ENCODE assay signal across 29 cellular contexts in the genomic region with DNA sequence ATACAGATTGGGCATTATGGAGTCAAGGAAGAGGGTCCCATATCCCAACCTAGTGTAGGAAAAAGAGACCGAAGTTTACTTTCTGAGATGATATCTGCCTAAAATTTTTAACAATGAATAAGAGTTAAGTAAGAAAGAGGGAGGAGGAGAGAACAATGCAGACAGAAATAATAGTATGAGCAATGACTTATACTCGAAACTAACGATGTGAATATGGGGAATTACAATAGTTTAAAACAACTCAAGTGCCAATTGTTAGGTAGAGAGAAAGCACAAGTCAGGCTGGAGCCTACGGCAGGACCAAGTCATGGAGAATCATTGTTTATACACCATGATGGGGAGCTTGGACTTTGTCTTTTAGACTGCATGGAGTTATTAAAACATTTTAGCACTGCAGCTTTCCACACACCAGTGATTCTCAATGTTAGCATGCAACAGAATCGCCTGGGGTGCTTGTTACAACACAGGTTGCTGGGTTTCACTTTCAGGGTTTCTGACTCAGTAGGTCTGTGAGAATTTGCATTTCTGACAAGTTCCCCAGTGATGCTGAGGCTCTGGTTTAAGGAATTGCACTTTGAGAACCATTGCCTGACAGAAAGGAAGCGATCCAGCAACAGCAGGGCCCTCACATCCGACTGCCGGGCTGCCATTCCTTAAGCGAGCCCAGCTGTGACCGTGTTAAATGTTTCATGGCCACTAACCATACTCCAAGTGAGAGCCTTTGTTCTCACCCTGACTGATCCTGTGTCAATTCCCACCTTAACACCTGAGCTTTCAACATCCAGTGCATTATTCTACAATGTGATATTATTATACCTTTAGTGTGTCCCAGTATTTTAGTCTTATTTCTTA.
DNase-seq lines count a peak whose midpoint lies in the region; ATAC-seq, FAIRE-seq and TF ChIP-seq lines count a peak whose summit lies in the region.
"Had no signal": no experiment of that assay in that cellular context is flagged by ENCODE, and none has a peak within 500 bp of the region (broad histone marks: within the 10 kb centered on the region; RNA-seq: fewer than 3 reads in every experiment).

No MANE protein-coding gene starts in this region.

- no peak overlapping the region for H2AK5ac ChIP-seq in trophoblast cell (ENCODE audit: low read length)

- FAIRE-seq in GM12878 (lab: Jason Lieb, UNC) (no peak), pancreas (lab: Jason Lieb, UNC) (no peak)

- no peak overlapping the region for H3K23ac ChIP-seq in trophoblast cell (ENCODE audit: low read length)

- no TSS peak for BruUV-seq in GM12878 (replicated peaks; lab: Mats Ljungman, UMichigan)

- H3K79me2 ChIP-seq in GM12878 (ENCODE audit: control insufficient read depth, insufficient read depth, low read length), result no peaks in the 10 kb centered on the region
- H3K79me2 ChIP-seq in trophoblast cell (ENCODE audit: control insufficient read depth, insufficient read depth, low read length, poor library complexity), result no peaks in the 10 kb centered on the region

- H3K4me3 ChIP-seq in GM12878 (no peak overlapping the region), trophoblast cell (ENCODE audit: low read depth, low read length) (no peak overlapping the region), pancreas (no peak overlapping the region)
- H3K4me3 ChIP-seq: ascending aorta, coronary artery, heart left ventricle, sigmoid colon, SK-N-MC, suprapubic skin had no signal

- POLR2A ChIA-PET in GM12878 (lab: Charles Lee), result no interaction called here

- no peak overlapping the region for H4K8ac ChIP-seq in trophoblast cell (ENCODE audit: low read depth, low read length)

- H3K4me1 ChIP-seq in GM12878 (ENCODE audit: control insufficient read depth, insufficient read depth, low read length) (no peaks in the 10 kb centered on the region; the same call in 1 of the 2 replicates), trophoblast cell (ENCODE audit: control insufficient read depth in 1 of 2, insufficient read depth in 2 of 2, low read length in 2 of 2) (no peaks in the 10 kb centered on the region), pancreas (no peaks in the 10 kb centered on the region)
- H3K4me1 ChIP-seq: ascending aorta, heart left ventricle, sigmoid colon, suprapubic skin had no signal

- H3K9ac ChIP-seq in GM12878 (ENCODE audit: control insufficient read depth, insufficient read depth, low read length) (no peak overlapping the region), trophoblast cell (ENCODE audit: low read length) (no peak overlapping the region)

- no peaks in the 10 kb centered on the region for H3K9me3 ChIP-seq in GM12878 (replicated peaks; ENCODE audit: control insufficient read depth, insufficient read depth, low read length)
- no peaks in the 10 kb centered on the region for H3K9me3 ChIP-seq in trophoblast cell (ENCODE audit: insufficient read depth, low read depth, low read length)
- no peaks in the 10 kb centered on the region for H3K9me3 ChIP-seq in pancreas
- H3K9me3 ChIP-seq: ascending aorta, sigmoid colon had no signal

- no peak overlapping the region for H3K4ac ChIP-seq in trophoblast cell (ENCODE audit: low read depth, low read length)

- H4K12ac ChIP-seq in trophoblast cell (ENCODE audit: low read depth, low read length), result no peak overlapping the region

- H4K20me1 ChIP-seq in GM12878 (ENCODE audit: control insufficient read depth, insufficient read depth), result no peaks in the 10 kb centered on the region

- DNase-seq in GM12878 (ENCODE audit: low read depth, low spot score) (no peak), trophoblast cell (peak; percentile 2 to 16), GM03348 (ENCODE audit: low spot score) (no peak), hippocampal formation (lab: John Stamatoyannopoulos, UW) (no peak), pancreas (no peak)
- DNase-seq: activated CD4-positive, alpha-beta T cell treated with anti-CD3 and anti-CD28 coated beads for 1 hour; activated CD8-positive, alpha-beta T cell treated with anti-CD3 and anti-CD28 coated beads, Interleukin-2, amount 10 ng/mL, durations not matched to agents 7 days and 5 days; activated effector memory CD4-positive, alpha-beta T cell treated with Interleukin-2 at 50 U/mL for 16 hours; activated naive CD8-positive, alpha-beta T cell treated with anti-CD3 and anti-CD28 coated beads for 36 hours; DMS153; effector memory CD4-positive, alpha-beta T cell; H7; heart left ventricle; left cardiac atrium; NCI-H1092 treated with DMSO at 0.1 percent for 48 hours; NCI-H2029 treated with DMSO at 0.1 percent for 48 hours; NCI-H2227 treated with DMSO at 0.1 percent for 48 hours; NCI-H748 treated with DMSO at 0.1 percent for 48 hours; posterior cingulate gyrus; sigmoid colon; stimulated activated naive CD4-positive, alpha-beta T cell had no signal

- no peak overlapping the region for H4K91ac ChIP-seq in trophoblast cell (ENCODE audit: low read depth, low read length)

- no peak overlapping the region for H3K14ac ChIP-seq in trophoblast cell (ENCODE audit: low read length)

- no peak overlapping the region for H3K27ac ChIP-seq in GM12878 (ENCODE audit: control insufficient read depth, insufficient read depth)
- H3K27ac ChIP-seq in trophoblast cell (ENCODE audit: low read depth, low read length), result no peak overlapping the region
- H3K27ac ChIP-seq in pancreas, result no peak overlapping the region
- H3K27ac ChIP-seq: ascending aorta, coronary artery, heart left ventricle, HL-60, sigmoid colon, SK-N-MC, suprapubic skin had no signal

- no peaks in the 10 kb centered on the region for H3K79me1 ChIP-seq in trophoblast cell (ENCODE audit: low read length)

- peak; percentile 56 for ATAC-seq in GM19043 (IDR thresholded peaks at IDR 0.05; ENCODE audit: low read depth, unreplicated experiment)
- ATAC-seq in HG03342 (IDR thresholded peaks at IDR 0.05; ENCODE audit: unreplicated experiment), result peak; percentile 55
- ATAC-seq in GM12878, result peak; percentile 51; the same call in 2 of the 3 replicates
- ATAC-seq in pancreas, result no peak
- no peak for ATAC-seq in GM19467 (IDR thresholded peaks at IDR 0.05; ENCODE audit: unreplicated experiment)
- ATAC-seq: activated CD8-positive, alpha-beta T cell treated with anti-CD3 and anti-CD28 coated beads, Interleukin-2, amount 10 ng/mL, durations not matched to agents 7 days and 5 days; heart left ventricle; left cardiac atrium had no signal

- no peak overlapping the region for H2BK120ac ChIP-seq in trophoblast cell (ENCODE audit: insufficient read depth, low read length, poor library complexity)

- no peaks in the 10 kb centered on the region for H3K27me3 ChIP-seq in GM12878 (replicated peaks in 1 of 2; ENCODE audit: control insufficient read depth in 2 of 2, insufficient read depth in 2 of 2, low read length in 1 of 2)
- H3K27me3 ChIP-seq in trophoblast cell (ENCODE audit: insufficient read depth, low read length), result no peaks in the 10 kb centered on the region
- no peaks in the 10 kb centered on the region for H3K27me3 ChIP-seq in pancreas
- H3K27me3 ChIP-seq: ascending aorta, heart left ventricle, sigmoid colon, suprapubic skin had no signal

- TF ChIP-seq CTCF in GM12878 (IDR thresholded peaks at IDR 0.05 in 2 of 3, conservative IDR thresholded peaks at IDR 0.05 in 1 of 3; ENCODE audit: control insufficient read depth in 2 of 3, extremely low read depth in 1 of 3, insufficient read depth in 1 of 3, low read depth in 3 of 3, low read length in 3 of 3) (no peak), pancreas (IDR thresholded peaks at IDR 0.05) (no peak)

- SMC1A ChIA-PET in GM12878 (lab: Charles Lee; ENCODE audit: uncharacterized antibody, unreplicated experiment), result no interaction called here

- TF ChIP-seq EP300 in GM12878 (IDR thresholded peaks at IDR 0.05; ENCODE audit: borderline replicate concordance in 1 of 2, control insufficient read depth in 1 of 2, low read depth in 2 of 2, low read length in 2 of 2), result no peak

- WGBS in GM12878 (ENCODE audit: insufficient coverage, insufficient replicate concordance, low lambda C conversion rate, missing lambda C conversion rate), result 8% methylated on average over 10 of the region's 10 CpGs
- no CpG with 5 or more reads among the region's 10 CpGs for WGBS in trophoblast cell (ENCODE audit: extremely low coverage, insufficient coverage, insufficient read length)
- 63 to 67% methylated on average over 10 of the region's 10 CpGs for WGBS in pancreas, 2 donors

- no peak overlapping the region for H2BK12ac ChIP-seq in trophoblast cell (ENCODE audit: low read length)

- H2AFZ ChIP-seq in GM12878 (ENCODE audit: control insufficient read depth, low read depth, low read length), result no peak overlapping the region
- no peak overlapping the region for H2AFZ ChIP-seq in trophoblast cell (ENCODE audit: insufficient read depth, low read length, poor library complexity)

- CTCF ChIA-PET in GM12878 (lab: Yijun Ruan, JAX), result no interaction called here

- H2BK5ac ChIP-seq in trophoblast cell (ENCODE audit: low read depth, low read length, poor library complexity), result no peak overlapping the region

- no peak overlapping the region for H3K18ac ChIP-seq in trophoblast cell (ENCODE audit: low read length)

- in situ Hi-C loops in GM12878 (cut with MboI), result no loop called here

- intact Hi-C loops in GM12878 (cut with micrococcal nuclease; ENCODE audit: unreplicated experiment) (no loop called here), pancreas (cut with DNase I) (no loop called here)

- H3K4me2 ChIP-seq in GM12878 (ENCODE audit: control insufficient read depth, insufficient read depth) (no peak overlapping the region), trophoblast cell (ENCODE audit: low read length) (no peak overlapping the region)

- RAD21 ChIA-PET in GM12878 (lab: Charles Lee; ENCODE audit: unreplicated experiment), result no interaction called here

- no peak for TF ChIP-seq POLR2A in GM12878 (IDR thresholded peaks at IDR 0.05; ENCODE audit: low read depth, low read length)

- H3K36me3 ChIP-seq in GM12878 (ENCODE audit: control insufficient read depth in 2 of 2, insufficient read depth in 2 of 2, low read length in 1 of 2) (no peaks in the 10 kb centered on the region), trophoblast cell (ENCODE audit: control insufficient read depth in 1 of 2, insufficient read depth in 2 of 2, low read length in 2 of 2) (no peaks in the 10 kb centered on the region), pancreas (no peaks in the 10 kb centered on the region)
- H3K36me3 ChIP-seq: ascending aorta, heart left ventricle, sigmoid colon, suprapubic skin had no signal

- no peak for TF ChIP-seq RAD21 in GM12878 (IDR thresholded peaks at IDR 0.05; ENCODE audit: insufficient read depth, low read depth, low read length)

TF ChIP-seq in GM12878, 131 proteins besides CTCF, POLR2A, EP300 and RAD21 (continues in another document):
- TF ChIP-seq, protein P1, sequence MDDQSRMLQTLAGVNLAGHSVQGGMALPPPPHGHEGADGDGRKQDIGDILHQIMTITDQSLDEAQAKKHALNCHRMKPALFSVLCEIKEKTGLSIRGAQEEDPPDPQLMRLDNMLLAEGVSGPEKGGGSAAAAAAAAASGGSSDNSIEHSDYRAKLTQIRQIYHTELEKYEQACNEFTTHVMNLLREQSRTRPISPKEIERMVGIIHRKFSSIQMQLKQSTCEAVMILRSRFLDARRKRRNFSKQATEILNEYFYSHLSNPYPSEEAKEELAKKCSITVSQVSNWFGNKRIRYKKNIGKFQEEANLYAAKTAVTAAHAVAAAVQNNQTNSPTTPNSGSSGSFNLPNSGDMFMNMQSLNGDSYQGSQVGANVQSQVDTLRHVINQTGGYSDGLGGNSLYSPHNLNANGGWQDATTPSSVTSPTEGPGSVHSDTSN (IDR thresholded peaks at IDR 0.05; ENCODE audit: insufficient replicate concordance, low read depth, low read length), result no peak
- TF ChIP-seq SIN3A (IDR thresholded peaks at IDR 0.05; ENCODE audit: low read depth, low read length), result no peak

Comparison
In these comparisons a context has a peak if more than half of its experiments do, and no peak if none do; other contexts are left out.
1. ATAC-seq: peak in GM19043 (single experiment), HG03342 (single experiment) and GM12878 (single experiment); none in pancreas (0 of 4) and GM19467 (single experiment).
2. DNase-seq: peak in trophoblast cell (2 of 2); none in GM12878 (single experiment), GM03348 (single experiment), hippocampal formation (0 of 2) and pancreas (0 of 6).